In genomic region chr6:166286831-166287271, GRCh38 we compare ENCODE assay signal across 9 cellular contexts. TPM values are rescaled to one million over a fixed set of nuclear protein-coding genes. Genes with fewer than 3 reads are reported as not detected.
A peak's percentile ranks its signal among the peaks of the same experiment; 100 is the strongest.
DNase-seq lines count a peak whose midpoint lies in the region; ATAC-seq lines count a peak whose summit lies in the region.
"Had no signal": no experiment of that assay in that cellular context is flagged by ENCODE, and none has a peak within 500 bp of the region (broad histone marks: within the 10 kb centered on the region; RNA-seq: fewer than 3 reads in every experiment).

No MANE protein-coding gene starts in this region.

- H3K36me3 Mint-ChIP-seq in natural killer cell treated with Interleukin-12 subunit alpha and Interleukin-12 subunit beta and Interleukin-15 and Interleukin-18, amount 100 ng/mL, for 72 hours, result no peaks in the 10 kb centered on the region

- H3K4me3 Mint-ChIP-seq in natural killer cell treated with Interleukin-12 subunit alpha and Interleukin-12 subunit beta and Interleukin-15 and Interleukin-18, amount 100 ng/mL, for 72 hours, result no peak overlapping the region

- no peaks in the 10 kb centered on the region for H3K4me1 Mint-ChIP-seq in natural killer cell treated with Interleukin-12 subunit alpha and Interleukin-12 subunit beta and Interleukin-15 and Interleukin-18, amount 100 ng/mL, for 72 hours (ENCODE audit: low read depth in 2 of 2)

- peak; percentile 99 for ATAC-seq in GM19438 (IDR thresholded peaks at IDR 0.05; ENCODE audit: low read depth, unreplicated experiment)
- peak; percentile 99 for ATAC-seq in HG03175 (IDR thresholded peaks at IDR 0.05; ENCODE audit: unreplicated experiment)
- no peak for ATAC-seq in natural killer cell treated with Interleukin-12 subunit alpha and Interleukin-12 subunit beta and Interleukin-15 and Interleukin-18, amount 100 ng/mL, for 72 hours

- H3K9me3 Mint-ChIP-seq in natural killer cell treated with Interleukin-12 subunit alpha and Interleukin-12 subunit beta and Interleukin-15 and Interleukin-18, amount 100 ng/mL, for 72 hours, result no peaks in the 10 kb centered on the region

- no peak overlapping the region for H3K27ac Mint-ChIP-seq in natural killer cell treated with Interleukin-12 subunit alpha and Interleukin-12 subunit beta and Interleukin-15 and Interleukin-18, amount 100 ng/mL, for 72 hours

- peaks cover 16 to 32% of the 10 kb centered on the region in 2 donors for H3K27me3 Mint-ChIP-seq in natural killer cell treated with Interleukin-12 subunit alpha and Interleukin-12 subunit beta and Interleukin-15 and Interleukin-18, amount 100 ng/mL, for 72 hours

- peak; percentile 79 for DNase-seq in DMS53 (lab: John Stamatoyannopoulos, UW)
- peak; percentile 11 for DNase-seq in amniotic epithelial cell (ENCODE audit: low read depth)
- DNase-seq in UCSD-AML1 (lab: John Stamatoyannopoulos, UW; ENCODE audit: unreplicated experiment), result no peak
- no peak for DNase-seq in kidney glomerular epithelial cell (lab: John Stamatoyannopoulos, UW)
- DNase-seq in middle frontal gyrus (ENCODE audit: extremely low spot score, low spot score), result no peak
- DNase-seq in natural killer cell treated with Interleukin-12 subunit alpha and Interleukin-12 subunit beta and Interleukin-15 and Interleukin-18, amount 100 ng/mL, for 72 hours (ENCODE audit: low spot score), result no peak

RNA-seq across cellular contexts. Expression of gene PRR18, which starts 21.3 kb away (rescaled TPM):
- not detected for total RNA-seq in natural killer cell treated with Interleukin-12 subunit alpha and Interleukin-12 subunit beta and Interleukin-15 and Interleukin-18, amount 100 ng/mL, for 72 hours
- total RNA-seq: RPMI7951 had no signal

RNA-seq across cellular contexts. Expression of gene SFT2D1, which starts 55.5 kb away (rescaled TPM):
- total RNA-seq in natural killer cell treated with Interleukin-12 subunit alpha and Interleukin-12 subunit beta and Interleukin-15 and Interleukin-18, amount 100 ng/mL, for 72 hours, result 10 to 100 TPM; 40.7 to 67.5 TPM

Comparison
In these comparisons a context has a peak if more than half of its experiments do, and no peak if none do; other contexts are left out.
1. DNase-seq: peak in DMS53 (single experiment) and amniotic epithelial cell (single experiment); none in UCSD-AML1 (single experiment), kidney glomerular epithelial cell (single experiment), middle frontal gyrus (single experiment) and natural killer cell treated with Interleukin-12 subunit alpha and Interleukin-12 subunit beta and Interleukin-15 and Interleukin-18, amount 100 ng/mL, for 72 hours (single experiment).
2. ATAC-seq: peak in GM19438 (single experiment) and HG03175 (single experiment); none in natural killer cell treated with Interleukin-12 subunit alpha and Interleukin-12 subunit beta and Interleukin-15 and Interleukin-18, amount 100 ng/mL, for 72 hours (0 of 2).